17 cellular contexts compared by ENCODE assay signal in genomic region chr2:232039086-232039485, GRCh38.
DNase-seq lines count a peak whose midpoint lies in the region; ATAC-seq and FAIRE-seq lines count a peak whose summit lies in the region.
"Had no signal": no experiment of that assay in that cellular context is flagged by ENCODE, and none has a peak within 500 bp of the region (broad histone marks: within the 10 kb centered on the region; RNA-seq: fewer than 3 reads in every experiment).

No MANE protein-coding gene starts in this region.

- peak overlapping the region; percentile 39 for H3K18ac ChIP-seq in mesendoderm (ENCODE audit: low read length)

- no peaks in the 10 kb centered on the region for H3K36me3 ChIP-seq in mesendoderm (ENCODE audit: control insufficient read depth, insufficient read depth, low read length)

- no peak for FAIRE-seq in HTR-8/SVneo (lab: Jason Lieb, UNC)
- FAIRE-seq: GM12892, RCC 7860 had no signal

- H4K5ac ChIP-seq in mesendoderm (ENCODE audit: low read length), result no peak overlapping the region

- H3K23ac ChIP-seq in mesendoderm (ENCODE audit: low read length), result no peak overlapping the region

- no peak overlapping the region for H3K56ac ChIP-seq in mesendoderm (ENCODE audit: low read length)

- H3K79me2 ChIP-seq in mesendoderm (ENCODE audit: control insufficient read depth, insufficient read depth, low read length), result no peaks in the 10 kb centered on the region

- no peaks in the 10 kb centered on the region for H3K27me3 ChIP-seq in mesendoderm (ENCODE audit: insufficient read depth, low read length, poor library complexity)

- no peak overlapping the region for H2AK5ac ChIP-seq in mesendoderm (ENCODE audit: low read length)

- no peak overlapping the region for H3K9ac ChIP-seq in mesendoderm (ENCODE audit: low read length)

- no CpG with 5 or more reads among the region's 5 CpGs for WGBS in mesendoderm (ENCODE audit: extremely low coverage, insufficient coverage, low lambda C conversion rate)

- no peak overlapping the region for H2BK15ac ChIP-seq in mesendoderm (replicated peaks; ENCODE audit: low read depth)

- H3K79me1 ChIP-seq in mesendoderm (ENCODE audit: low read length), result no peaks in the 10 kb centered on the region

- no peak overlapping the region for H3K4me2 ChIP-seq in mesendoderm (ENCODE audit: low read length)

- H4K8ac ChIP-seq in mesendoderm (ENCODE audit: low read depth, low read length), result no peak overlapping the region

- no peak overlapping the region for H2BK120ac ChIP-seq in mesendoderm (ENCODE audit: low read depth, low read length)

- H3K4me1 ChIP-seq in mesendoderm (ENCODE audit: control insufficient read depth, low read depth, low read length), result peaks cover 2% of the 10 kb centered on the region

- no peak overlapping the region for H3K4me3 ChIP-seq in mesendoderm (ENCODE audit: low read length)

- ATAC-seq in GM19324 (IDR thresholded peaks at IDR 0.05; ENCODE audit: low FRiP score, unreplicated experiment), result no peak

- H3K27ac ChIP-seq in cingulate gyrus (ENCODE audit: low read depth, low read length) (peak overlapping the region; percentile 82), mesendoderm (ENCODE audit: low read depth, low read length) (no peak overlapping the region)
- H3K27ac ChIP-seq: C4-2B had no signal

- no peak overlapping the region for H3K4ac ChIP-seq in mesendoderm (ENCODE audit: low read depth, low read length)

- H2BK5ac ChIP-seq in mesendoderm (ENCODE audit: low read length), result no peak overlapping the region

- peak; percentile 67 for DNase-seq in NCI-H82 (lab: John Stamatoyannopoulos, UW)
- no peak for DNase-seq in mesendoderm
- DNase-seq in superior temporal gyrus (ENCODE audit: extremely low spot score), result peak; percentile 57
- DNase-seq in dedifferentiated amniotic fluid mesenchymal stem cell (ENCODE audit: extremely low spot score), result no peak
- no peak for DNase-seq in HTR-8/SVneo (ENCODE audit: insufficient read length, low spot score)
- DNase-seq: IMR-90, Kasumi-1, NCI-H1105 treated with DMSO at 0.1 percent for 48 hours, NCI-H187, NCI-H345, NCI-H526, Right ventricle myocardium superior had no signal

Comparison
In these comparisons a context has a peak if more than half of its experiments do, and no peak if none do; other contexts are left out.
1. DNase-seq: peak in NCI-H82 (single experiment) and superior temporal gyrus (single experiment); none in mesendoderm (single experiment), dedifferentiated amniotic fluid mesenchymal stem cell (single experiment) and HTR-8/SVneo (single experiment).